ENCODE assay signal across 8 cellular contexts in genomic region chr5:56951131-56951945, GRCh38. TPM values are rescaled to one million over a fixed set of nuclear protein-coding genes. Genes with fewer than 3 reads are reported as not detected.
DNase-seq lines count a peak whose midpoint lies in the region; ATAC-seq and TF ChIP-seq lines count a peak whose summit lies in the region.

No MANE protein-coding gene starts in this region.

- H3K27ac Mint-ChIP-seq in CD8-positive, alpha-beta memory T cell, result peak overlapping the region; percentile 83 to 93 (median 92)

- H3K9me3 ChIP-seq in CD8-positive, alpha-beta memory T cell (ENCODE audit: low read length), result no peaks in the 10 kb centered on the region
- H3K9me3 ChIP-seq in WERI-Rb-1 (ENCODE audit: severe bottlenecking) (no peaks in the 10 kb centered on the region), liver (ENCODE audit: control insufficient read depth in 4 of 4, low read length in 3 of 4) (no peaks in the 10 kb centered on the region)

- H3K4me1 ChIP-seq in CD8-positive, alpha-beta memory T cell (ENCODE audit: insufficient read depth, low read length), result peaks cover 16% of the 10 kb centered on the region
- H3K4me1 ChIP-seq in liver (ENCODE audit: control insufficient read depth in 4 of 4, insufficient read depth in 4 of 4, low read length in 3 of 4), result peaks cover 3 to 19% (median 9%) of the 10 kb centered on the region in 4 donors

- peak overlapping the region; percentile 74 for H3K4me3 ChIP-seq in CD8-positive, alpha-beta memory T cell (ENCODE audit: low read length)
- H3K4me3 ChIP-seq in WERI-Rb-1 (ENCODE audit: low read depth, low read length) (peak overlapping the region; percentile 71), choroid plexus epithelial cell (ENCODE audit: low read depth, low read length) (peak overlapping the region; percentile 58), liver (ENCODE audit: low read depth in 1 of 3, low read length in 3 of 3) (peak overlapping the region; percentile 77 to 100 (median 88))

- POLR2A ChIA-PET in CD8-positive, alpha-beta memory T cell (lab: Charles Lee), result interaction anchor here (0.6 to 1.5 kb wide), 7 partner anchors 41 to 1774 kb away, joined by 3 to 11 read pairs (median 5); partner anchors contain the start of genes GPBP1, IL6ST, MAP3K1 and SETD9

- CTCF ChIA-PET in CD8-positive, alpha-beta memory T cell (lab: Charles Lee), result interaction anchor here (0.9 to 2.5 kb wide), 3 partner anchors 10 to 187 kb away, joined by 3 to 8 read pairs (median 5); no protein-coding TSS in a partner anchor

- TF ChIP-seq CTCF in WERI-Rb-1 (IDR thresholded peaks at IDR 0.05; ENCODE audit: low read depth, low read length) (peak; percentile 37), choroid plexus epithelial cell (conservative IDR thresholded peaks at IDR 0.05; ENCODE audit: low read depth, low read length) (no peak), liver (IDR thresholded peaks at IDR 0.05; ENCODE audit: low read depth, low read length, missing input control) (no peak)

- peak overlapping the region; percentile 87 to 99 (median 95) for H3K4me3 Mint-ChIP-seq in CD8-positive, alpha-beta memory T cell

- peak in 4 of 5 donors; percentile 0 to 53 (median 6) for DNase-seq in CD8-positive, alpha-beta memory T cell
- DNase-seq in WERI-Rb-1, result peak; percentile 49
- DNase-seq in choroid plexus epithelial cell (ENCODE audit: low read depth), result peak; percentile 7
- DNase-seq in stimulated activated CD4-positive, alpha-beta T cell treated with anti-CD3 and anti-CD28 coated beads, Interleukin-4, amount 100 ng/mL, for 48 hours (ENCODE audit: low read depth in 2 of 2), result peak; percentile 7 to 10
- DNase-seq in GDM1 (lab: John Stamatoyannopoulos, UW), result no peak

- H3K27me3 Mint-ChIP-seq in CD8-positive, alpha-beta memory T cell, result peaks cover 14 to 27% of the 10 kb centered on the region in 2 donors

- H3K9me3 Mint-ChIP-seq in CD8-positive, alpha-beta memory T cell, result no peaks in the 10 kb centered on the region

- peak overlapping the region; percentile 56 to 64 for H3K9ac ChIP-seq in liver (ENCODE audit: low read depth in 1 of 2, low read length in 2 of 2)

- peaks cover 20 to 29% (median 25%) of the 10 kb centered on the region in 3 donors for H3K4me1 Mint-ChIP-seq in CD8-positive, alpha-beta memory T cell

- no peak for TF ChIP-seq RAD21 in liver (IDR thresholded peaks at IDR 0.05)

- peaks cover 17% of the 10 kb centered on the region for H3K27me3 ChIP-seq in CD8-positive, alpha-beta memory T cell (ENCODE audit: insufficient read depth, low read length, poor library complexity, severe bottlenecking)
- no peaks in the 10 kb centered on the region for H3K27me3 ChIP-seq in WERI-Rb-1 (ENCODE audit: insufficient read depth, low read depth, severe bottlenecking)
- H3K27me3 ChIP-seq in liver (ENCODE audit: control insufficient read depth in 4 of 4, insufficient read depth in 4 of 4, low read length in 3 of 4), result no peaks in the 10 kb centered on the region

- ATAC-seq in GM19452 (IDR thresholded peaks at IDR 0.05; ENCODE audit: unreplicated experiment), result peak; percentile 53
- peak; percentile 32 for ATAC-seq in HG03520 (IDR thresholded peaks at IDR 0.05; ENCODE audit: unreplicated experiment)

- H3K36me3 ChIP-seq in CD8-positive, alpha-beta memory T cell (ENCODE audit: insufficient read depth, low read length), result no peaks in the 10 kb centered on the region
- H3K36me3 ChIP-seq in WERI-Rb-1 (peaks cover 35% of the 10 kb centered on the region), liver (ENCODE audit: control insufficient read depth in 4 of 4, insufficient read depth in 3 of 4, low read depth in 1 of 4, low read length in 3 of 4) (peaks cover 0 to 6% (median 3%) of the 10 kb centered on the region in 4 donors)

- peaks cover 0 to 17% (median 0%) of the 10 kb centered on the region in 3 donors for H3K36me3 Mint-ChIP-seq in CD8-positive, alpha-beta memory T cell

- WGBS in liver, result under 1% methylated on average over 84 of the region's 84 CpGs

- peak overlapping the region; percentile 28 for H3K27ac ChIP-seq in CD8-positive, alpha-beta memory T cell (ENCODE audit: low read depth, low read length)
- peak overlapping the region; percentile 94 for H3K27ac ChIP-seq in WERI-Rb-1
- peak overlapping the region; percentile 50 to 64 for H3K27ac ChIP-seq in liver (ENCODE audit: low read depth in 1 of 2, low read length in 2 of 2)

TF ChIP-seq in liver, 16 proteins besides CTCF, POLR2A, EP300 and RAD21:
- TF ChIP-seq TAF1 (conservative IDR thresholded peaks at IDR 0.05) (no peak), HNF4G (IDR thresholded peaks at IDR 0.05) (no peak), REST (IDR thresholded peaks at IDR 0.05) (no peak), FOXA1 (IDR thresholded peaks at IDR 0.05) (no peak), MAX (IDR thresholded peaks at IDR 0.05) (no peak), HNF4A (conservative IDR thresholded peaks at IDR 0.05) (no peak)

RNA-seq across cellular contexts. Expression of gene MIER3, which starts 0.6 kb away (rescaled TPM):
- 10 to 100 TPM; 23.6 to 26.0 TPM for total RNA-seq in CD8-positive, alpha-beta memory T cell
- 8.2 TPM for polyA plus RNA-seq in CD8-positive, alpha-beta memory T cell
- total RNA-seq in liver, result 10 to 100 TPM; 11.1 to 15.5 TPM
- 1 to 10 TPM; 4.1 to 5.1 TPM for polyA plus RNA-seq in liver

RNA-seq across cellular contexts. Expression of gene SETD9, which starts 41.9 kb away (rescaled TPM):
- 10 to 100 TPM; 13.9 to 15.0 TPM for total RNA-seq in CD8-positive, alpha-beta memory T cell
- polyA plus RNA-seq in CD8-positive, alpha-beta memory T cell, result 8.8 TPM
- total RNA-seq in liver, result 1 to 10 TPM; 3.1 to 8.3 TPM
- 10 to 100 TPM in 1 of 2 donors, 1 to 10 TPM in 1; 4.0 to 10.1 TPM for polyA plus RNA-seq in liver

Comparison
In these comparisons a context has a peak if more than half of its experiments do, and no peak if none do; other contexts are left out.
1. H3K27ac ChIP-seq: peak in every context shown above with its lines; median percentile 94 in WERI-Rb-1; 57 in liver; 28 in CD8-positive, alpha-beta memory T cell.